Comparison of ENCODE assay signal across 10 cellular contexts in genomic region chr6:81865712-81866111, GRCh38.
DNase-seq lines count a peak whose midpoint lies in the region; ATAC-seq and TF ChIP-seq lines count a peak whose summit lies in the region.
"Had no signal": no experiment of that assay in that cellular context is flagged by ENCODE, and none has a peak within 500 bp of the region (broad histone marks: within the 10 kb centered on the region; RNA-seq: fewer than 3 reads in every experiment).

No MANE protein-coding gene starts in this region.

- no peaks in the 10 kb centered on the region for H3K36me3 Mint-ChIP-seq in activated T-cell treated with anti-CD3 and anti-CD28 coated beads, Interleukin-2, amount 50 U/mL, for 72 hours (ENCODE audit: insufficient read depth in 2 of 2)

- H3K4me3 ChIP-seq in fibroblast of the aortic adventitia (ENCODE audit: low read depth, low read length) (no peak overlapping the region), skeletal muscle cell (ENCODE audit: low read depth, low read length) (no peak overlapping the region)

- peaks cover 4% of the 10 kb centered on the region for H3K27me3 Mint-ChIP-seq in activated T-cell treated with anti-CD3 and anti-CD28 coated beads, Interleukin-2, amount 50 U/mL, for 72 hours (ENCODE audit: low read depth)

- no peak for ATAC-seq in HG03378 (IDR thresholded peaks at IDR 0.05; ENCODE audit: unreplicated experiment)
- ATAC-seq in activated T-cell treated with anti-CD3 and anti-CD28 coated beads, Interleukin-2, amount 50 U/mL, for 72 hours (replicated peaks in 1 of 2), result no peak
- ATAC-seq: activated CD8-positive, alpha-beta T cell treated with anti-CD3 and anti-CD28 coated beads, Interleukin-2, amount 10 ng/mL, durations not matched to agents 7 days and 5 days had no signal

- no peak overlapping the region for H3K27ac Mint-ChIP-seq in activated T-cell treated with anti-CD3 and anti-CD28 coated beads, Interleukin-2, amount 50 U/mL, for 72 hours
- H3K27ac Mint-ChIP-seq: activated CD8-positive, alpha-beta T cell treated with anti-CD3 and anti-CD28 coated beads, Interleukin-2, amount 10 ng/mL, durations not matched to agents 7 days and 5 days had no signal

- no peaks in the 10 kb centered on the region for H3K4me1 Mint-ChIP-seq in activated T-cell treated with anti-CD3 and anti-CD28 coated beads, Interleukin-2, amount 50 U/mL, for 72 hours (ENCODE audit: low read depth)

- TF ChIP-seq CTCF in fibroblast of the aortic adventitia (IDR thresholded peaks at IDR 0.05; ENCODE audit: insufficient read depth, low read length), result no peak

- peaks cover 0 to under 1% of the 10 kb centered on the region in 2 donors for H3K9me3 Mint-ChIP-seq in activated T-cell treated with anti-CD3 and anti-CD28 coated beads, Interleukin-2, amount 50 U/mL, for 72 hours

- H3K4me3 Mint-ChIP-seq in activated T-cell treated with anti-CD3 and anti-CD28 coated beads, Interleukin-2, amount 50 U/mL, for 72 hours, result no peak overlapping the region
- H3K4me3 Mint-ChIP-seq: activated CD8-positive, alpha-beta T cell treated with anti-CD3 and anti-CD28 coated beads, Interleukin-2, amount 10 ng/mL, durations not matched to agents 7 days and 5 days had no signal

- DNase-seq in H4 (ENCODE audit: low spot score) (peak; percentile 46), SHP77 treated with DMSO at 0.1 percent for 48 hours (lab: John Stamatoyannopoulos, UW) (peak; percentile 86), fibroblast of the aortic adventitia (ENCODE audit: low read depth) (peak; percentile 69), skeletal muscle cell (ENCODE audit: low read depth) (peak; percentile 62), NCI-H1436 treated with DMSO at 0.1 percent for 48 hours (lab: John Stamatoyannopoulos, UW) (no peak)
- no peak for DNase-seq in activated T-cell treated with anti-CD3 and anti-CD28 coated beads, Interleukin-2, amount 50 U/mL, for 1 hour
- DNase-seq in activated T-cell treated with anti-CD3 and anti-CD28 coated beads, Interleukin-2, amount 50 U/mL, for 72 hours, result no peak
- DNase-seq: activated CD8-positive, alpha-beta T cell treated with anti-CD3 and anti-CD28 coated beads, Interleukin-2, amount 10 ng/mL, durations not matched to agents 7 days and 5 days; stimulated activated CD4-positive, alpha-beta T cell treated with anti-CD3 and anti-CD28 coated beads, Interleukin-4, amount 100 ng/mL, for 1 hour had no signal

Comparison
In these comparisons a context has a peak if more than half of its experiments do, and no peak if none do; other contexts are left out.
1. DNase-seq: peak in H4 (single experiment), SHP77 treated with DMSO at 0.1 percent for 48 hours (single experiment), fibroblast of the aortic adventitia (single experiment) and skeletal muscle cell (single experiment); none in activated T-cell treated with anti-CD3 and anti-CD28 coated beads, Interleukin-2, amount 50 U/mL, for 1 hour (single experiment), NCI-H1436 treated with DMSO at 0.1 percent for 48 hours (single experiment) and activated T-cell treated with anti-CD3 and anti-CD28 coated beads, Interleukin-2, amount 50 U/mL, for 72 hours (0 of 2).